8 cellular contexts compared by ENCODE assay signal in genomic region chr14:50362791-50363733, GRCh38. TPM values are rescaled to one million over a fixed set of nuclear protein-coding genes. Genes with fewer than 3 reads are reported as not detected.
DNase-seq lines count a peak whose midpoint lies in the region; ATAC-seq and TF ChIP-seq lines count a peak whose summit lies in the region.

No MANE protein-coding gene starts in this region.

- peaks cover 9% of the 10 kb centered on the region for H3K36me3 Mint-ChIP-seq in activated CD4-positive, alpha-beta memory T cell treated with anti-CD3 and anti-CD28 coated beads for 36 hours
- no peaks in the 10 kb centered on the region for H3K36me3 Mint-ChIP-seq in WTC11

- no peak for TF ChIP-seq POLR2A in thyroid gland (IDR thresholded peaks at IDR 0.05)

- peak; percentile 34 for DNase-seq in NOMO-1 treated with DMSO at 0.1 percent for 48 hours (lab: John Stamatoyannopoulos, UW; ENCODE audit: unreplicated experiment)
- no peak for DNase-seq in NOMO-1 treated with dmso at 0.1 percent for 144 hours (lab: John Stamatoyannopoulos, UW; ENCODE audit: unreplicated experiment)
- DNase-seq in activated CD4-positive, alpha-beta memory T cell treated with anti-CD3 and anti-CD28 coated beads for 36 hours = peak; percentile 62
- DNase-seq in right atrium auricular region (ENCODE audit: low spot score) = no peak
- DNase-seq in thyroid gland = no peak
- DNase-seq in WTC11 (ENCODE audit: low spot score) = no peak
- DNase-seq in DMS79 (lab: John Stamatoyannopoulos, UW) = no peak

- no peaks in the 10 kb centered on the region for H3K4me1 ChIP-seq in right atrium auricular region
- peaks cover 0 to 11% of the 10 kb centered on the region in 2 donors for H3K4me1 ChIP-seq in thyroid gland

- 86 to 87% methylated on average over 14 of the region's 14 CpGs for WGBS in thyroid gland, 2 donors

- POLR2A ChIA-PET in activated CD4-positive, alpha-beta memory T cell treated with anti-CD3 and anti-CD28 coated beads for 36 hours (lab: Charles Lee) = interaction anchor here (1.3 to 2.4 kb wide), 2 partner anchors 42 to 159 kb away, joined by 5 to 9 read pairs; no protein-coding TSS in a partner anchor
- POLR2A ChIA-PET in WTC11 (lab: Charles Lee) = no interaction called here

- H3K27me3 ChIP-seq in right atrium auricular region = no peaks in the 10 kb centered on the region
- no peaks in the 10 kb centered on the region for H3K27me3 ChIP-seq in thyroid gland

- H3K9me3 ChIP-seq in right atrium auricular region = no peaks in the 10 kb centered on the region
- H3K9me3 ChIP-seq in thyroid gland = no peaks in the 10 kb centered on the region

- no peak overlapping the region for H3K4me3 ChIP-seq in right atrium auricular region
- no peak overlapping the region for H3K4me3 ChIP-seq in thyroid gland (replicated peaks in 1 of 3)

- intact Hi-C loops in activated CD4-positive, alpha-beta memory T cell treated with anti-CD3 and anti-CD28 coated beads for 36 hours (cut with micrococcal nuclease) = loop anchor here (1.0 to 5.0 kb wide), 7 partner anchors 19 to 731 kb away; partner anchors contain the start of genes CDKL1, MAP4K5, NIN and SOS2
- intact Hi-C loops in thyroid gland (cut with DNase I) = no loop called here

- peak; percentile 25 for ATAC-seq in HG03095 (IDR thresholded peaks at IDR 0.05; ENCODE audit: unreplicated experiment)
- no peak for ATAC-seq in WTC11

- peaks cover 5% of the 10 kb centered on the region for H3K9me3 Mint-ChIP-seq in activated CD4-positive, alpha-beta memory T cell treated with anti-CD3 and anti-CD28 coated beads for 36 hours
- peaks cover 7% of the 10 kb centered on the region for H3K9me3 Mint-ChIP-seq in WTC11

- no peaks in the 10 kb centered on the region for H3K27me3 Mint-ChIP-seq in activated CD4-positive, alpha-beta memory T cell treated with anti-CD3 and anti-CD28 coated beads for 36 hours
- H3K27me3 Mint-ChIP-seq in WTC11 (ENCODE audit: low read depth) = no peaks in the 10 kb centered on the region

- peak overlapping the region; percentile 72 for H3K4me3 Mint-ChIP-seq in activated CD4-positive, alpha-beta memory T cell treated with anti-CD3 and anti-CD28 coated beads for 36 hours
- no peak overlapping the region for H3K4me3 Mint-ChIP-seq in WTC11

- TF ChIP-seq CTCF in right atrium auricular region (IDR thresholded peaks at IDR 0.05) = no peak
- no peak for TF ChIP-seq CTCF in thyroid gland (IDR thresholded peaks at IDR 0.05)
- no peak for TF ChIP-seq CTCF in WTC11 (IDR thresholded peaks at IDR 0.05)

- CTCF ChIA-PET in activated CD4-positive, alpha-beta memory T cell treated with anti-CD3 and anti-CD28 coated beads for 36 hours (lab: Charles Lee) = interaction anchor here (0.9 to 1.2 kb wide), 3 partner anchors 19 to 501 kb away, joined by 3 to 6 read pairs (median 4); no protein-coding TSS in a partner anchor
- CTCF ChIA-PET in WTC11 (lab: Charles Lee) = interaction anchor here (0.8 to 0.9 kb wide), 2 partner anchors 10 to 25 kb away, joined by 3 read pairs; no protein-coding TSS in a partner anchor

- peak overlapping the region; percentile 84 for H3K27ac Mint-ChIP-seq in activated CD4-positive, alpha-beta memory T cell treated with anti-CD3 and anti-CD28 coated beads for 36 hours
- no peak overlapping the region for H3K27ac Mint-ChIP-seq in WTC11

- H3K36me3 ChIP-seq in right atrium auricular region (no peaks in the 10 kb centered on the region), thyroid gland (no peaks in the 10 kb centered on the region)

- H3K27ac ChIP-seq in right atrium auricular region (peak overlapping the region; percentile 1 to 44), thyroid gland (peak overlapping the region in 2 of 3 donors; percentile 34 to 46)

- peaks cover 17% of the 10 kb centered on the region for H3K4me1 Mint-ChIP-seq in activated CD4-positive, alpha-beta memory T cell treated with anti-CD3 and anti-CD28 coated beads for 36 hours (ENCODE audit: low read depth)
- H3K4me1 Mint-ChIP-seq in WTC11 = no peaks in the 10 kb centered on the region

TF ChIP-seq in WTC11, 78 proteins besides CTCF, POLR2A, EP300 and RAD21 (continues in another document):
- TF ChIP-seq ATF2 (CRISPR knock-in tag; IDR thresholded peaks at IDR 0.05; ENCODE audit: borderline replicate concordance, low read depth) (no peak), ZNF425 (CRISPR knock-in tag; conservative IDR thresholded peaks at IDR 0.05) (no peak), MXD4 (CRISPR knock-in tag; IDR thresholded peaks at IDR 0.05; ENCODE audit: borderline replicate concordance) (no peak), SP1 (CRISPR knock-in tag; conservative IDR thresholded peaks at IDR 0.05) (no peak), ZNF121 (CRISPR knock-in tag; IDR thresholded peaks at IDR 0.05) (no peak), MYBL2 (CRISPR knock-in tag; IDR thresholded peaks at IDR 0.05) (no peak), ZNF281 (CRISPR knock-in tag; IDR thresholded peaks at IDR 0.05) (no peak), FOXP4 (CRISPR knock-in tag; IDR thresholded peaks at IDR 0.05) (no peak)

RNA-seq across cellular contexts. Expression of gene CDKL1, which starts 33.6 kb away (rescaled TPM):
- 1 to 10 TPM; 2.4 to 3.4 TPM for total RNA-seq in activated CD4-positive, alpha-beta memory T cell treated with anti-CD3 and anti-CD28 coated beads for 36 hours
- 1 to 10 TPM; 2.4 to 4.6 TPM for total RNA-seq in right atrium auricular region
- total RNA-seq in thyroid gland = 10 to 100 TPM; 18.6 to 37.9 (median 35.5) TPM
- total RNA-seq in WTC11 (2021) = 2.0 to 3.6 TPM (median 2.0 TPM) in 3 replicates

RNA-seq across cellular contexts. Expression of gene DMAC2L, which starts 50.9 kb away (rescaled TPM):
- 10 to 100 TPM; 13.4 to 13.9 TPM for total RNA-seq in activated CD4-positive, alpha-beta memory T cell treated with anti-CD3 and anti-CD28 coated beads for 36 hours
- 10 to 100 TPM; 10.1 to 22.8 TPM for total RNA-seq in right atrium auricular region
- total RNA-seq in thyroid gland = 10 to 100 TPM; 15.2 to 44.2 (median 32.8) TPM
- 14.0 to 17.7 TPM (median 16.4 TPM) in 3 replicates for total RNA-seq in WTC11 (2021)

RNA-seq across cellular contexts. Expression of gene L2HGDH, which starts 51.0 kb away (rescaled TPM):
- total RNA-seq in activated CD4-positive, alpha-beta memory T cell treated with anti-CD3 and anti-CD28 coated beads for 36 hours = 10 to 100 TPM; 15.0 to 15.2 TPM
- total RNA-seq in right atrium auricular region (1 to 10 TPM; 4.0 to 8.3 TPM), thyroid gland (10 to 100 TPM in 2 of 4 donors, 1 to 10 TPM in 2; 8.7 to 10.9 (median 9.7) TPM), WTC11 (2021) (23.9 to 26.7 TPM (median 24.0 TPM) in 3 replicates)

Comparison
In these comparisons a context has a peak if more than half of its experiments do, and no peak if none do; other contexts are left out.
1. DNase-seq: peak in NOMO-1 treated with DMSO at 0.1 percent for 48 hours (single experiment) and activated CD4-positive, alpha-beta memory T cell treated with anti-CD3 and anti-CD28 coated beads for 36 hours (single experiment); none in NOMO-1 treated with dmso at 0.1 percent for 144 hours (single experiment), right atrium auricular region (single experiment), thyroid gland (0 of 2), WTC11 (single experiment) and DMS79 (single experiment).